18 cellular contexts compared by ENCODE assay signal in the genomic region with DNA sequence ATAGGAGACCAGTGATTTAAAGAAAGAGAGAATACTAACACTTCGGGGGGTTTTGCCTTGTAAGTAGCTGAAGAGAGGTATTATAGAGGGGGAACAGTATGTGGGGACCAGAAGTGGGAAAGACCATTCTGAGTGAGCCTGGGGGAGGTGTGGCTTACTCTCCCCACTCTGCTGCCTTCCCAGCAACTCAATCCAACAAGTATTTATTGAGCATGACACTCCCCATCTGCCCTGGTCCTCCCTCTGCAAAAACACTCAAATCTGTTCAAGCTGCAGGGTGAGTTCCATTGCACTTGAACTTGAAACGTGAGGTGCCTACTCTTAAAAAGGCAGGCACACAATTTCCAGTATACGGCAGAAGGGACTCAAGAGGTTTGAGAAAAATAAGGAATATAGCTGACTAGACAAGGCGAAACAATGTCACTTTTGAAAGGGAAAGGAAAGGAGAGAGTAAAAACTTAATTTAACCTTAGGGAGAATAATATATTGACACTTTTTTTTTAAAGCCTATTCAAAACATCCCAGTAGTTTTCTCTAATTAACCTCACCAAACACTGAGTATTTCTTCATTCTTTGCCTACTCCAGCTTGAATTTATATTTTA. TPM values are rescaled to one million over a fixed set of nuclear protein-coding genes. Genes with fewer than 3 reads are reported as not detected.
DNase-seq lines count a peak whose midpoint lies in the region; ATAC-seq, FAIRE-seq and TF ChIP-seq lines count a peak whose summit lies in the region.
"Had no signal": no experiment of that assay in that cellular context is flagged by ENCODE, and none has a peak within 500 bp of the region (broad histone marks: within the 10 kb centered on the region; RNA-seq: fewer than 3 reads in every experiment).

No MANE protein-coding gene starts in this region.

- H3K79me2 ChIP-seq in K562 (ENCODE audit: control insufficient read depth, insufficient read depth, low read length), result peaks cover 88% of the 10 kb centered on the region

- no peak for TF ChIP-seq EP300 in K562 (IDR thresholded peaks at IDR 0.05; ENCODE audit: low read length)

- H3K9ac ChIP-seq in K562 (ENCODE audit: insufficient read depth in 1 of 2, low read depth in 2 of 2, low read length in 2 of 2), result no peak overlapping the region
- H3K9ac ChIP-seq in stomach smooth muscle (ENCODE audit: low read length in 2 of 2), result no peak overlapping the region
- H3K9ac ChIP-seq: parathyroid adenoma had no signal

- H3K4me1 ChIP-seq in K562 (replicated peaks in 1 of 2; ENCODE audit: control insufficient read depth in 2 of 2, insufficient read depth in 2 of 2, low read length in 2 of 2), result peaks cover 28 to 56% of the 10 kb centered on the region in 2 experiments
- H3K4me1 ChIP-seq in stomach smooth muscle (ENCODE audit: control insufficient read depth, insufficient read depth, low read length), result peaks cover 26% of the 10 kb centered on the region

- no peak for TF ChIP-seq POLR2A in K562 (conservative IDR thresholded peaks at IDR 0.05)

- WGBS in K562 (ENCODE audit: insufficient coverage, low coverage, missing lambda C conversion rate), result 67% methylated on average over 4 of the region's 4 CpGs

- DNase-seq in activated naive CD4-positive, alpha-beta T cell treated with anti-CD3 and anti-CD28 coated beads, Interleukin-2, amount 50 U/mL, for 72 hours (ENCODE audit: low spot score in 2 of 2), result no peak
- no peak for DNase-seq in activated naive CD4-positive, alpha-beta T cell treated with Interleukin-2 at 50 U/mL for 16 hours
- peak; percentile 62 for DNase-seq in NCI-H2227 (lab: John Stamatoyannopoulos, UW; ENCODE audit: unreplicated experiment)
- no peak for DNase-seq in K562 (ENCODE audit: extremely low read depth in 1 of 4, low spot score in 3 of 4)
- no peak for DNase-seq in NCI-H446 treated with DMSO at 0.1 percent for 48 hours (lab: John Stamatoyannopoulos, UW)
- DNase-seq in SK-N-DZ (ENCODE audit: low spot score), result no peak
- no peak for DNase-seq in glomerular visceral epithelial cell (ENCODE audit: extremely low spot score)
- DNase-seq: activated CD4-positive, alpha-beta T cell treated with anti-CD3 and anti-CD28 coated beads for 4 hours; activated gamma-delta T cell; foreskin melanocyte; midbrain; Peyer's patch; T-helper 1 cell; testis had no signal

- no peak for TF ChIP-seq RAD21 in K562 (CRISPR knock-in tag; conservative IDR thresholded peaks at IDR 0.05 in 1 of 2, IDR thresholded peaks at IDR 0.05 in 1 of 2)

- no peak for ATAC-seq in activated naive CD4-positive, alpha-beta T cell treated with anti-CD3 and anti-CD28 coated beads, Interleukin-2, amount 50 U/mL, for 72 hours
- peak; percentile 15; the same call in 2 of the 3 replicates for ATAC-seq in K562

- no peaks in the 10 kb centered on the region for H3K9me3 ChIP-seq in K562 (replicated peaks; ENCODE audit: control insufficient read depth, insufficient read depth, low read depth, low read length)
- no peaks in the 10 kb centered on the region for H3K9me3 ChIP-seq in stomach smooth muscle (ENCODE audit: control insufficient read depth in 2 of 2, low read length in 2 of 2)
- H3K9me3 ChIP-seq: Peyer's patch, testis had no signal

- intact Hi-C loops in K562 (cut with micrococcal nuclease), result no loop called here

- H4K20me1 ChIP-seq in K562 (replicated peaks; ENCODE audit: control insufficient read depth, insufficient read depth, low read length), result peaks cover 23% of the 10 kb centered on the region

- H3K27ac Mint-ChIP-seq in activated naive CD4-positive, alpha-beta T cell treated with anti-CD3 and anti-CD28 coated beads, Interleukin-2, amount 50 U/mL, for 72 hours, result peak overlapping the region; percentile 6 to 16

- BruUV-seq in K562 (replicated peaks; lab: Mats Ljungman, UMichigan), result no TSS peak

- H3K36me3 ChIP-seq in K562 (ENCODE audit: control insufficient read depth, insufficient read depth, low read length), result peaks cover 74% of the 10 kb centered on the region
- peaks cover 0 to 2% of the 10 kb centered on the region in 2 donors for H3K36me3 ChIP-seq in stomach smooth muscle (ENCODE audit: control insufficient read depth in 2 of 2, insufficient read depth in 2 of 2, low read length in 2 of 2)
- H3K36me3 ChIP-seq: Peyer's patch had no signal

- H3K9me1 ChIP-seq in K562 (ENCODE audit: control insufficient read depth, insufficient read depth, low read length), result peaks cover 12% of the 10 kb centered on the region

- POLR2A ChIA-PET in K562 (lab: Yijun Ruan, JAX), result interaction anchor here (0.6 to 2.0 kb wide), 5 partner anchors 9 to 57 kb away, joined by 3 to 10 read pairs (median 4); no protein-coding TSS in a partner anchor

- peaks cover 0 to 5% of the 10 kb centered on the region in 2 donors for H3K36me3 Mint-ChIP-seq in activated naive CD4-positive, alpha-beta T cell treated with anti-CD3 and anti-CD28 coated beads, Interleukin-2, amount 50 U/mL, for 72 hours

- no peak overlapping the region for H2AFZ ChIP-seq in K562 (ENCODE audit: low read depth, low read length)
- H2AFZ ChIP-seq: parathyroid adenoma had no signal

- CTCF ChIA-PET in K562 (lab: Yijun Ruan, JAX; ENCODE audit: low intra/inter-chr PET ratio), result no interaction called here

- H3K4me2 ChIP-seq in K562 (ENCODE audit: insufficient read depth, low read length), result no peak overlapping the region

- H3K4me3 ChIP-seq in K562 (no peak overlapping the region), stomach smooth muscle (ENCODE audit: low read length in 2 of 2) (no peak overlapping the region)
- H3K4me3 ChIP-seq: Peyer's patch, testis had no signal

- H3K27ac ChIP-seq in K562 (ENCODE audit: extremely low read depth, low read depth, low read length) (no peak overlapping the region), stomach smooth muscle (ENCODE audit: low read length) (peak overlapping the region; percentile 18)
- H3K27ac ChIP-seq: parathyroid adenoma, Peyer's patch, testis had no signal

- H3K27me3 ChIP-seq in K562 (ENCODE audit: control insufficient read depth in 2 of 2, insufficient read depth in 2 of 2, low read length in 2 of 2), result no peaks in the 10 kb centered on the region
- H3K27me3 ChIP-seq in stomach smooth muscle (ENCODE audit: control insufficient read depth in 1 of 2, insufficient read depth in 2 of 2, low read length in 2 of 2), result no peaks in the 10 kb centered on the region
- H3K27me3 ChIP-seq: Peyer's patch, testis had no signal

- no peaks in the 10 kb centered on the region for H3K9me3 Mint-ChIP-seq in activated naive CD4-positive, alpha-beta T cell treated with anti-CD3 and anti-CD28 coated beads, Interleukin-2, amount 50 U/mL, for 72 hours

- FAIRE-seq in K562 (lab: Jason Lieb, UNC), result no peak
- FAIRE-seq: endometrium, HTR-8/SVneo had no signal

- TF ChIP-seq CTCF in K562 (IDR thresholded peaks at IDR 0.05 in 2 of 3, conservative IDR thresholded peaks at IDR 0.05 in 1 of 3; ENCODE audit: insufficient read depth in 2 of 3, low read depth in 1 of 3, low read length in 3 of 3), result no peak

- in situ Hi-C loops in K562 (cut with MboI), result no loop called here

RNA-seq across cellular contexts. Expression of gene FAM117A, which starts 8.1 kb away (rescaled TPM):
- total RNA-seq in activated naive CD4-positive, alpha-beta T cell treated with anti-CD3 and anti-CD28 coated beads, Interleukin-2, amount 50 U/mL, for 72 hours, result 10 to 100 TPM; 13.3 to 25.0 TPM
- total RNA-seq in K562 (2011; cell fraction: chromatin; rRNA removed; ENCODE audit: low replicate concordance), result 36.1 and 63.6 TPM in 2 replicates
- total RNA-seq in K562 (2011; cell fraction: nucleolus; rRNA removed), result 46.1 and 47.4 TPM in 2 replicates
- 43.6 and 73.7 TPM in 2 replicates for total RNA-seq in K562 (2011; cell fraction: nucleoplasm; rRNA removed)
- 36.6 and 53.7 TPM in 2 replicates for total RNA-seq in K562 (2014; rRNA removed)
- total RNA-seq in K562 (2014; rRNA removed; fragmentation: Illumina TruSeq; extraction: Trizol), result 17.2 and 17.4 TPM in 2 replicates
- 29.9 and 31.6 TPM in 2 replicates for total RNA-seq in K562 (2015; rRNA removed; fragmentation: Illumina TruSeq; extraction: Trizol)
- total RNA-seq in K562 (2021), result 57.1 and 60.6 TPM in 2 replicates
- 40.4 and 70.5 TPM in 2 replicates for polyA plus RNA-seq in K562 (2011; rRNA removed)
- polyA plus RNA-seq in K562 (2011; cell fraction: cytosol; rRNA removed), result 42.0 and 64.7 TPM in 2 replicates
- polyA plus RNA-seq in K562 (2011; cell fraction: nucleus; rRNA removed), result 39.9 and 55.6 TPM in 2 replicates
- polyA plus RNA-seq in K562 (2012), result 40.1 and 94.9 TPM in 2 replicates
- 78.9 and 79.7 TPM in 2 replicates for polyA plus RNA-seq in K562 (2014; fragmentation: Illumina TruSeq; extraction: Trizol)
- polyA plus RNA-seq in K562 (2014; fragmentation: Nextera tagmentation; extraction: Ambion mirVana), result 1 to 10 TPM; 3.1 to 4.7 TPM
- polyA plus RNA-seq in K562 (2014; rRNA removed), result 62.9 and 65.9 TPM in 2 replicates
- polyA minus RNA-seq in K562 (2011; rRNA and poly(A)+ RNA removed), result 19.7 and 22.8 TPM in 2 replicates
- 29.9 and 30.1 TPM in 2 replicates for polyA minus RNA-seq in K562 (2011; cell fraction: cytosol; rRNA and poly(A)+ RNA removed)
- 22.2 and 22.9 TPM in 2 replicates for polyA minus RNA-seq in K562 (2011; cell fraction: nucleus; rRNA and poly(A)+ RNA removed)
- 7.5 and 9.1 TPM in 2 replicates for polyA plus RNA-seq in SK-N-DZ (2014; cell fraction: cytosol; rRNA removed)
- 4.7 and 18.3 TPM in 2 replicates for polyA plus RNA-seq in SK-N-DZ (2014; cell fraction: nucleus; rRNA removed)

RNA-seq across cellular contexts. Expression of gene KAT7, which starts 32.7 kb away (rescaled TPM):
- total RNA-seq in activated naive CD4-positive, alpha-beta T cell treated with anti-CD3 and anti-CD28 coated beads, Interleukin-2, amount 50 U/mL, for 72 hours, result 100 to 1,000 TPM in 1 of 2 donors, 10 to 100 TPM in 1; 75.4 to 119 TPM
- total RNA-seq in K562 (2011; cell fraction: chromatin; rRNA removed; ENCODE audit: low replicate concordance), result 98.7 and 143 TPM in 2 replicates
- 42.4 and 42.8 TPM in 2 replicates for total RNA-seq in K562 (2011; cell fraction: nucleolus; rRNA removed)
- total RNA-seq in K562 (2011; cell fraction: nucleoplasm; rRNA removed), result 98.0 and 135 TPM in 2 replicates
- total RNA-seq in K562 (2014; rRNA removed), result 26.6 and 34.8 TPM in 2 replicates
- total RNA-seq in K562 (2014; rRNA removed; fragmentation: Illumina TruSeq; extraction: Trizol), result 37.7 and 42.2 TPM in 2 replicates
- total RNA-seq in K562 (2015; rRNA removed; fragmentation: Illumina TruSeq; extraction: Trizol), result 35.6 and 36.1 TPM in 2 replicates
- total RNA-seq in K562 (2021), result 52.8 and 57.3 TPM in 2 replicates
- polyA plus RNA-seq in K562 (2011; rRNA removed), result 20.6 and 39.3 TPM in 2 replicates
- 14.3 and 28.7 TPM in 2 replicates for polyA plus RNA-seq in K562 (2011; cell fraction: cytosol; rRNA removed)
- 53.9 and 59.1 TPM in 2 replicates for polyA plus RNA-seq in K562 (2011; cell fraction: nucleus; rRNA removed)
- 24.3 and 34.3 TPM in 2 replicates for polyA plus RNA-seq in K562 (2012)
- polyA plus RNA-seq in K562 (2014; fragmentation: Illumina TruSeq; extraction: Trizol), result 36.1 and 39.1 TPM in 2 replicates
- 10 to 100 TPM; 10.8 to 10.9 TPM for polyA plus RNA-seq in K562 (2014; fragmentation: Nextera tagmentation; extraction: Ambion mirVana)
- 18.3 and 20.5 TPM in 2 replicates for polyA plus RNA-seq in K562 (2014; rRNA removed)
- polyA minus RNA-seq in K562 (2011; rRNA and poly(A)+ RNA removed), result 52.7 and 64.3 TPM in 2 replicates
- polyA minus RNA-seq in K562 (2011; cell fraction: cytosol; rRNA and poly(A)+ RNA removed), result 34.6 and 39.4 TPM in 2 replicates
- polyA minus RNA-seq in K562 (2011; cell fraction: nucleus; rRNA and poly(A)+ RNA removed), result 31.5 and 52.3 TPM in 2 replicates
- polyA plus RNA-seq in SK-N-DZ (2014; cell fraction: cytosol; rRNA removed), result 30.9 and 32.5 TPM in 2 replicates
- polyA plus RNA-seq in SK-N-DZ (2014; cell fraction: nucleus; rRNA removed), result 21.1 and 30.8 TPM in 2 replicates

RNA-seq across cellular contexts. Expression of gene SLC35B1, which starts 48.0 kb away (rescaled TPM):
- 10 to 100 TPM; 36.2 to 44.1 TPM for total RNA-seq in activated naive CD4-positive, alpha-beta T cell treated with anti-CD3 and anti-CD28 coated beads, Interleukin-2, amount 50 U/mL, for 72 hours
- 115 and 192 TPM in 2 replicates for total RNA-seq in K562 (2011; cell fraction: chromatin; rRNA removed; ENCODE audit: low replicate concordance)
- total RNA-seq in K562 (2011; cell fraction: nucleolus; rRNA removed), result 145 and 163 TPM in 2 replicates
- 170 and 177 TPM in 2 replicates for total RNA-seq in K562 (2011; cell fraction: nucleoplasm; rRNA removed)
- total RNA-seq in K562 (2014; rRNA removed) (51.4 and 58.8 TPM in 2 replicates), K562 (2014; rRNA removed; fragmentation: Illumina TruSeq; extraction: Trizol) (76.4 and 77.1 TPM in 2 replicates), K562 (2015; rRNA removed; fragmentation: Illumina TruSeq; extraction: Trizol) (64.1 and 74.2 TPM in 2 replicates), K562 (2021) (66.2 and 66.3 TPM in 2 replicates)
- polyA plus RNA-seq in K562 (2011; rRNA removed) (87.9 and 103 TPM in 2 replicates), K562 (2014; fragmentation: Illumina TruSeq; extraction: Trizol) (70.7 and 71.3 TPM in 2 replicates), K562 (2014; fragmentation: Nextera tagmentation; extraction: Ambion mirVana) (10 to 100 TPM; 62.0 to 64.4 TPM), K562 (2014; rRNA removed) (53.4 and 54.3 TPM in 2 replicates)
- polyA plus RNA-seq in K562 (2011; cell fraction: cytosol; rRNA removed), result 75.0 and 110 TPM in 2 replicates
- 141 and 182 TPM in 2 replicates for polyA plus RNA-seq in K562 (2011; cell fraction: nucleus; rRNA removed)
- polyA plus RNA-seq in K562 (2012), result 67.9 and 71.4 TPM in 2 replicates
- polyA minus RNA-seq in K562 (2011; rRNA and poly(A)+ RNA removed), result 58.8 and 75.1 TPM in 2 replicates
- 43.5 and 45.8 TPM in 2 replicates for polyA minus RNA-seq in K562 (2011; cell fraction: cytosol; rRNA and poly(A)+ RNA removed)
- polyA minus RNA-seq in K562 (2011; cell fraction: nucleus; rRNA and poly(A)+ RNA removed), result 41.2 and 65.6 TPM in 2 replicates
- 94.9 and 178 TPM in 2 replicates for polyA plus RNA-seq in SK-N-DZ (2014; cell fraction: cytosol; rRNA removed)
- polyA plus RNA-seq in SK-N-DZ (2014; cell fraction: nucleus; rRNA removed), result 127 and 153 TPM in 2 replicates
